Comparison of ENCODE assay signal across 15 cellular contexts in genomic region chr5:125486634-125487033, GRCh38.
A peak's percentile ranks its signal among the peaks of the same experiment; 100 is the strongest.
DNase-seq lines count a peak whose midpoint lies in the region; ATAC-seq, FAIRE-seq and TF ChIP-seq lines count a peak whose summit lies in the region.
"Had no signal": no experiment of that assay in that cellular context is flagged by ENCODE, and none has a peak within 500 bp of the region (broad histone marks: within the 10 kb centered on the region; RNA-seq: fewer than 3 reads in every experiment).

No MANE protein-coding gene starts in this region.

- POLR2A ChIA-PET in endothelial cell of umbilical vein (lab: Charles Lee) = no interaction called here

- H3K4me3 ChIP-seq in endothelial cell of umbilical vein (replicated peaks in 1 of 3; ENCODE audit: insufficient read depth in 1 of 3, low read depth in 1 of 3, low read length in 3 of 3) = no peak overlapping the region

- H3K79me2 ChIP-seq in endothelial cell of umbilical vein (ENCODE audit: control insufficient read depth, insufficient read depth, low read length) = no peaks in the 10 kb centered on the region

- peak overlapping the region; percentile 99 for H3K27ac ChIP-seq in endothelial cell of umbilical vein (ENCODE audit: insufficient read depth, low read depth, low read length)

- DNase-seq in AG08395 (ENCODE audit: low spot score) = peak; percentile 8
- DNase-seq in RCC 7860 (ENCODE audit: low spot score) = peak; percentile 45
- peak; percentile 35 for DNase-seq in endothelial cell of umbilical vein (ENCODE audit: low read depth, low spot score)
- peak; percentile 36 for DNase-seq in myocyte (ENCODE audit: low read depth)
- DNase-seq in hepatic stellate cell (ENCODE audit: low spot score) = no peak
- DNase-seq in kidney glomerular epithelial cell (lab: John Stamatoyannopoulos, UW) = no peak
- DNase-seq in GF-D8 (lab: John Stamatoyannopoulos, UW) = no peak
- DNase-seq: activated CD4-positive, alpha-beta T cell treated with anti-CD3 and anti-CD28 coated beads, Interleukin-2, amount 50 U/mL, for 4 hours; effector memory CD8-positive, alpha-beta T cell; islet precursor cell; NCI-H146; occipital lobe; stimulated activated CD4-positive, alpha-beta T cell treated with anti-CD3 and anti-CD28 coated beads, Interleukin-2, amount 100 ng/mL, for 48 hours; stimulated activated naive CD8-positive, alpha-beta T cell treated with anti-CD3 and anti-CD28 coated beads, Interleukin-15, amount 100 ng/mL, for 72 hours had no signal

- H2AFZ ChIP-seq in endothelial cell of umbilical vein (ENCODE audit: low read depth, low read length) = peak overlapping the region; percentile 23

- no peak for ATAC-seq in HG03457 (IDR thresholded peaks at IDR 0.05; ENCODE audit: unreplicated experiment)
- ATAC-seq: effector memory CD8-positive, alpha-beta T cell; stimulated activated naive CD8-positive, alpha-beta T cell treated with anti-CD3 and anti-CD28 coated beads, Interleukin-15, amount 100 ng/mL, for 72 hours had no signal

- intact Hi-C loops in endothelial cell of umbilical vein (cut with micrococcal nuclease) = loop anchor here (5.0 to 10.0 kb wide), 3 partner anchors 172 to 1604 kb away; no protein-coding TSS in a partner anchor

- H3K9ac ChIP-seq in endothelial cell of umbilical vein (replicated peaks; ENCODE audit: extremely low read depth, insufficient read depth, low read length) = no peak overlapping the region

- H3K9me1 ChIP-seq in endothelial cell of umbilical vein (replicated peaks; ENCODE audit: control insufficient read depth, extremely low read depth, insufficient read depth, low read length) = no peaks in the 10 kb centered on the region

- H3K4me1 ChIP-seq in endothelial cell of umbilical vein (ENCODE audit: control insufficient read depth, extremely low read depth, insufficient read depth, low read length) = peaks cover 36% of the 10 kb centered on the region

- H3K36me3 ChIP-seq in endothelial cell of umbilical vein (ENCODE audit: control insufficient read depth in 2 of 2, extremely low read depth in 1 of 2, insufficient read depth in 2 of 2, low read length in 2 of 2) = no peaks in the 10 kb centered on the region

- peak overlapping the region; percentile 28 for H3K4me2 ChIP-seq in endothelial cell of umbilical vein (ENCODE audit: insufficient read depth, low read length)

- dilution Hi-C loops in endothelial cell of umbilical vein (cut with MboI; ENCODE audit: extremely low pct_ligation_motif_present, low sequenced_read_pairs) = no loop called here

- no peaks in the 10 kb centered on the region for H3K27me3 ChIP-seq in endothelial cell of umbilical vein (ENCODE audit: control insufficient read depth in 2 of 2, insufficient read depth in 2 of 2, low read length in 2 of 2)

- CTCF ChIA-PET in endothelial cell of umbilical vein (lab: Charles Lee) = interaction anchor here (1.4 to 3.1 kb wide), 2 partner anchors 10 to 64 kb away, joined by 4 to 17 read pairs; no protein-coding TSS in a partner anchor

- TF ChIP-seq POLR2A in endothelial cell of umbilical vein (IDR thresholded peaks at IDR 0.05; ENCODE audit: low read depth, low read length) = no peak

- no peaks in the 10 kb centered on the region for H3K9me3 ChIP-seq in endothelial cell of umbilical vein (replicated peaks; ENCODE audit: control insufficient read depth, insufficient read depth, low read length)

- FAIRE-seq in RCC 7860 (lab: Jason Lieb, UNC) = peak; percentile 73
- no peak for FAIRE-seq in endothelial cell of umbilical vein (lab: Jason Lieb, UNC)

- no peaks in the 10 kb centered on the region for H4K20me1 ChIP-seq in endothelial cell of umbilical vein (replicated peaks; ENCODE audit: control insufficient read depth, extremely low read depth, insufficient read depth, low read length)

- no peak for TF ChIP-seq CTCF in endothelial cell of umbilical vein (IDR thresholded peaks at IDR 0.05; ENCODE audit: extremely low read depth in 1 of 2, insufficient read depth in 1 of 2, low read depth in 1 of 2, low read length in 2 of 2)

- no TSS peak for BruUV-seq in endothelial cell of umbilical vein (replicated peaks; lab: Mats Ljungman, UMichigan)

TF ChIP-seq in endothelial cell of umbilical vein, 7 proteins besides CTCF, POLR2A, EP300 and RAD21:
- TF ChIP-seq MYC (IDR thresholded peaks at IDR 0.05; ENCODE audit: low read depth, low read length) (no peak), POLR2AphosphoS5 (IDR thresholded peaks at IDR 0.05; ENCODE audit: insufficient read depth, low read depth, low read length) (no peak), GATA2 (IDR thresholded peaks at IDR 0.05; ENCODE audit: insufficient read depth, insufficient read length, low read depth, low read length) (no peak), JUN (IDR thresholded peaks at IDR 0.05; ENCODE audit: borderline replicate concordance, insufficient read depth, insufficient read length, low read depth) (no peak), MAX (IDR thresholded peaks at IDR 0.05; ENCODE audit: insufficient read depth, insufficient read length) (no peak), FOS (IDR thresholded peaks at IDR 0.05; ENCODE audit: borderline replicate concordance, insufficient read depth, low read length) (no peak), EZH2 (IDR thresholded peaks at IDR 0.05; ENCODE audit: borderline replicate concordance, low read depth, low read length, severe bottlenecking) (no peak)

Comparison
In these comparisons a context has a peak if more than half of its experiments do, and no peak if none do; other contexts are left out.
1. DNase-seq: peak in AG08395 (single experiment), RCC 7860 (single experiment), endothelial cell of umbilical vein (single experiment) and myocyte (single experiment); none in hepatic stellate cell (single experiment), kidney glomerular epithelial cell (single experiment) and GF-D8 (single experiment).